In the genomic region with DNA sequence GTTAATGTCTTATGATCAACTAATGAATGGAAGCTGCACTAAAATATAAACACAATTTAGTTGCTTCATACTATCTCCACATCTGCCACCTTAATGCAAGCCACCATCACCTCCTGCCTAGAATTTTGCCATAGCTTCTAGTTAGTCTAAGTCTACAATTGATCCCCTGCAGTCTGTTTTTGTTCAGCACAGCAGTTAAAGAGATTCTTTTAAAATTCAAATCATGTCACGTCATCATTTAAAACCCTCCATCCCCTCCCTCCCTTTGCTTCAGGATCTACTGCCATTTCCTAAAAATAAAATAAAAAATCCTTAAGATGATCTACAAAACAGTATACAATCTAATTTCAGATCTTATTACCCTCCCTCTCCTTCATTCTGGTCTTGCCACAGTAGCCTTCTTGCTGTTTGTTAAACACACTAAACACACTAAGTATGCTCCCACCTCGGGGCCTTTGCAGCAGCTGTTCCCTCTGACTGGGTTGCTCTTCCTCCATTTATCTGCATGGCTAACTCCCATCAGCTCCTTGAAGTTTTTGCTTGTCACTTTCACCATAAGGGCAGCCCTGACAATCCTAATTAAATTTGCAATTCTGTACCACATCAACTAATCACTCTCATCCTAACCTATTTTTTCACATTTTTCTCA, we compare ENCODE assay signal across 29 cellular contexts.
"Had no signal": no experiment of that assay in that cellular context is flagged by ENCODE, and none has a peak within 500 bp of the region (broad histone marks: within the 10 kb centered on the region; RNA-seq: fewer than 3 reads in every experiment).

No MANE protein-coding gene starts in this region.

- H3K27ac ChIP-seq: esophagus muscularis mucosa, foreskin keratinocyte, gastroesophageal sphincter, heart left ventricle, hepatocyte, lower lobe of right lung, prostate gland, right atrium auricular region, suprapubic skin, transverse colon, upper lobe of right lung, uterus had no signal

- H3K27me3 Mint-ChIP-seq: stimulated activated naive CD8-positive, alpha-beta T cell treated with anti-CD3 and anti-CD28 coated beads, Interleukin-15, amount 100 ng/mL, for 72 hours had no signal

- H3K4me3 ChIP-seq: esophagus muscularis mucosa, gastroesophageal sphincter, heart left ventricle, hepatocyte, lower lobe of right lung, prostate gland, right atrium auricular region, smooth muscle cell, suprapubic skin, transverse colon, upper lobe of right lung, uterus had no signal

- H3K9me3 ChIP-seq: esophagus muscularis mucosa, gastroesophageal sphincter, heart left ventricle, lower lobe of right lung, prostate gland, right atrium auricular region, suprapubic skin, transverse colon, upper lobe of right lung, uterus had no signal

- ATAC-seq: foreskin keratinocyte; gastroesophageal sphincter; heart left ventricle; left ventricle myocardium superior; lower lobe of right lung; naive thymus-derived CD8-positive, alpha-beta T cell; sciatic nerve; stimulated activated naive CD8-positive, alpha-beta T cell treated with anti-CD3 and anti-CD28 coated beads, Interleukin-15, amount 100 ng/mL, for 72 hours; upper lobe of right lung had no signal

- H2AFZ ChIP-seq: hepatocyte had no signal

- H3K4me3 Mint-ChIP-seq: endodermal cell; immature natural killer cell; naive thymus-derived CD8-positive, alpha-beta T cell; nephron progenitor cell; stimulated activated naive CD8-positive, alpha-beta T cell treated with anti-CD3 and anti-CD28 coated beads, Interleukin-15, amount 100 ng/mL, for 72 hours had no signal

- H3K79me2 ChIP-seq: hepatocyte had no signal

- H3K4me2 ChIP-seq: hepatocyte, smooth muscle cell had no signal

- H3K36me3 ChIP-seq: esophagus muscularis mucosa, gastroesophageal sphincter, heart left ventricle, lower lobe of right lung, prostate gland, right atrium auricular region, suprapubic skin, transverse colon, upper lobe of right lung, uterus had no signal

- H3K36me3 Mint-ChIP-seq: immature natural killer cell; naive thymus-derived CD8-positive, alpha-beta T cell had no signal

- H3K4me1 Mint-ChIP-seq: endodermal cell; immature natural killer cell; naive thymus-derived CD8-positive, alpha-beta T cell; nephron progenitor cell; stimulated activated naive CD8-positive, alpha-beta T cell treated with anti-CD3 and anti-CD28 coated beads, Interleukin-15, amount 100 ng/mL, for 72 hours had no signal

- H3K9me3 Mint-ChIP-seq: endodermal cell, nephron progenitor cell had no signal

- H3K27me3 ChIP-seq: esophagus muscularis mucosa, foreskin keratinocyte, gastroesophageal sphincter, heart left ventricle, hepatocyte, right atrium auricular region, suprapubic skin, transverse colon, upper lobe of right lung, uterus had no signal

- FAIRE-seq: endothelial cell of umbilical vein, keratinocyte had no signal

- DNase-seq: cortex of kidney; endodermal cell; foreskin keratinocyte; heart left ventricle; immature natural killer cell; left ventricle myocardium superior; lower lobe of right lung; naive thymus-derived CD8-positive, alpha-beta T cell; nephron progenitor cell; nucleus accumbens; stimulated activated CD4-positive, alpha-beta T cell treated with anti-CD3 and anti-CD28 coated beads, Interleukin-12 subunit alpha, Interleukin-12 subunit beta, amount 100 ng/mL, for 4 hours; stimulated activated CD4-positive, alpha-beta T cell treated with anti-CD3 and anti-CD28 coated beads, Interleukin-1b, Interleukin-23, amount 100 ng/mL, for 48 hours; stimulated activated CD4-positive, alpha-beta T cell treated with anti-CD3 and anti-CD28 coated beads, Interleukin-4, amount 100 ng/mL, for 1 hour; stimulated activated CD8-positive, alpha-beta memory T cell treated with anti-CD3 and anti-CD28 coated beads, Interleukin-4, amount 100 ng/mL, for 48 hours; stimulated activated naive CD4-positive, alpha-beta T cell; stimulated activated naive CD8-positive, alpha-beta T cell treated with anti-CD3 and anti-CD28 coated beads, Interleukin-15, amount 100 ng/mL, for 72 hours; transverse colon; upper lobe of right lung; uterus had no signal

- H3K27ac Mint-ChIP-seq: endodermal cell; immature natural killer cell; naive thymus-derived CD8-positive, alpha-beta T cell; nephron progenitor cell; stimulated activated naive CD8-positive, alpha-beta T cell treated with anti-CD3 and anti-CD28 coated beads, Interleukin-15, amount 100 ng/mL, for 72 hours had no signal

- H3K4me1 ChIP-seq: esophagus muscularis mucosa, foreskin keratinocyte, gastroesophageal sphincter, heart left ventricle, lower lobe of right lung, prostate gland, right atrium auricular region, suprapubic skin, transverse colon, upper lobe of right lung, uterus had no signal
